Comparison of ENCODE assay signal across 23 cellular contexts in genomic region chr11:107808526-107808925, GRCh38.
"Had no signal": no experiment of that assay in that cellular context is flagged by ENCODE, and none has a peak within 500 bp of the region (broad histone marks: within the 10 kb centered on the region; RNA-seq: fewer than 3 reads in every experiment).

No MANE protein-coding gene starts in this region.

- H3K27ac ChIP-seq: coronary artery, esophagus muscularis mucosa, left lung, ovary, psoas muscle, sigmoid colon, spleen, thoracic aorta, tibial nerve, upper lobe of left lung had no signal

- H3K9me3 ChIP-seq: esophagus muscularis mucosa, left lung, ovary, psoas muscle, sigmoid colon, spleen, thoracic aorta, tibial nerve, upper lobe of left lung had no signal

- H3K36me3 ChIP-seq: esophagus muscularis mucosa, ovary, sigmoid colon, tibial nerve, upper lobe of left lung had no signal

- H3K4me1 Mint-ChIP-seq: stimulated activated naive B cell treated with anti-CD40 and anti-IgM and Interleukin-4, amounts not matched to agents 10 μg/mL and 1 μg/mL and 100 μg/mL, for 72 hours had no signal

- ATAC-seq: left cardiac atrium; left lung; naive thymus-derived CD4-positive, alpha-beta T cell; psoas muscle; right cardiac atrium; stimulated activated naive B cell treated with anti-CD40 and anti-IgM and Interleukin-4, amounts not matched to agents 10 μg/mL and 1 μg/mL and 100 μg/mL, for 72 hours had no signal

- H3K4me3 ChIP-seq: coronary artery, esophagus muscularis mucosa, left lung, ovary, psoas muscle, sigmoid colon, spleen, thoracic aorta, tibial nerve, upper lobe of left lung had no signal

- H3K27me3 ChIP-seq: esophagus muscularis mucosa, left lung, ovary, sigmoid colon, spleen, tibial nerve, upper lobe of left lung had no signal

- H3K4me3 Mint-ChIP-seq: naive thymus-derived CD4-positive, alpha-beta T cell; stimulated activated naive B cell treated with anti-CD40 and anti-IgM and Interleukin-4, amounts not matched to agents 10 μg/mL and 1 μg/mL and 100 μg/mL, for 72 hours; stimulated activated naive CD8-positive, alpha-beta T cell treated with anti-CD3 and anti-CD28 coated beads, Interleukin-15, Interleukin-2, amounts not matched to agents 100 ng/mL and 50 ng/mL, for 24 hours had no signal

- H3K27ac Mint-ChIP-seq: naive thymus-derived CD4-positive, alpha-beta T cell; stimulated activated naive B cell treated with anti-CD40 and anti-IgM and Interleukin-4, amounts not matched to agents 10 μg/mL and 1 μg/mL and 100 μg/mL, for 72 hours; stimulated activated naive CD8-positive, alpha-beta T cell treated with anti-CD3 and anti-CD28 coated beads, Interleukin-15, Interleukin-2, amounts not matched to agents 100 ng/mL and 50 ng/mL, for 24 hours had no signal

- DNase-seq: dermis blood vessel endothelial cell; effector memory CD4-positive, alpha-beta T cell; head of caudate nucleus; kidney; left cardiac atrium; left lung; mesenchymal stem cell; midbrain; naive thymus-derived CD4-positive, alpha-beta T cell; occipital lobe; ovary; psoas muscle; right cardiac atrium; sigmoid colon; spleen; stimulated activated CD4-positive, alpha-beta T cell treated with anti-CD3 and anti-CD28 coated beads, Interleukin-4, amount 100 ng/mL, for 4 hours; stimulated activated naive B cell treated with anti-CD40 and anti-IgM and Interleukin-4, amounts not matched to agents 10 μg/mL and 1 μg/mL and 100 μg/mL, for 72 hours had no signal

- H3K27me3 Mint-ChIP-seq: naive thymus-derived CD4-positive, alpha-beta T cell; stimulated activated naive B cell treated with anti-CD40 and anti-IgM and Interleukin-4, amounts not matched to agents 10 μg/mL and 1 μg/mL and 100 μg/mL, for 72 hours; stimulated activated naive CD8-positive, alpha-beta T cell treated with anti-CD3 and anti-CD28 coated beads, Interleukin-15, Interleukin-2, amounts not matched to agents 100 ng/mL and 50 ng/mL, for 24 hours had no signal

- H3K9me3 Mint-ChIP-seq: naive thymus-derived CD4-positive, alpha-beta T cell; stimulated activated naive B cell treated with anti-CD40 and anti-IgM and Interleukin-4, amounts not matched to agents 10 μg/mL and 1 μg/mL and 100 μg/mL, for 72 hours; stimulated activated naive CD8-positive, alpha-beta T cell treated with anti-CD3 and anti-CD28 coated beads, Interleukin-15, Interleukin-2, amounts not matched to agents 100 ng/mL and 50 ng/mL, for 24 hours had no signal

- H3K4me1 ChIP-seq: esophagus muscularis mucosa, psoas muscle, sigmoid colon, tibial nerve, upper lobe of left lung had no signal
